In the genomic region with DNA sequence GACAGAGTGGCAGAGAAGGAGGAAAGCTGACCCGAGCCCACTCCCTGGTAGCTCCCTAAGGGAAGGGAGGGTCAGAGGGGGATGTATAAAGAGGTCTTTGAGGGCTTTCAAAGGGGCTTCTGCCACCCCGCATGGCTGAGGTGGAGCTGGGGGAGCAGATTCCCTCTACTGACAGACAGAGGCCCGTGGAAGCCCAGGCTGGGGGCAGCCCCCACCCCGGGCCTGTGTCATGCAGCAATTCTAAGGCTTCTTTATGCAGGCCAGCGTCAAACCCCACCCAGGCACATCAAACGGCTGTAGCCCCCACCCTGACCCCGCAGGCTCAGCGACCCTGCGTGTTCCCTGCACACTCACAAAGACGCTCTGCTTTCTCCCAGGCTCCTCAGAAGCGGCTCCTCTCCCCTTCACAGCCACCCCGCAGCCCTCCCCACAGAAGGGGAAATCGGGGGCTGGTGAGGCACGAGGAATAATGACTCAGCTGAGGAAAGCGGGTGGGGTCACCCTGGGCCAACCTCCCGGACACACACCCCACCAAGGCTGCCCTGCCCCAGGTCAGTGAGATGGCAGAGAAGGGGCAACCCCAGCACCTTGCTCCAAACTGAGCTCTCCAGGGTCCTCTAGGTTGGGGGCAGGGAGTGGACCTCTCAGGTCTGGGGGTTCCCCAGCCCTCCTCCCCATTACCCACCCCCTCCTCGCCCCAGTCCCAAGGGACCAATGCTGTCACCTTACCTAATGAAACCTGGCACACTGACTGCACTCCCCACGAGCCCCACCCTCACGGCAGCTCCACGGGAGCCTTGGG, we compare ENCODE assay signal across 1 cellular context.
TF ChIP-seq lines count a peak whose summit lies in the region.

No MANE protein-coding gene starts in this region.

TF ChIP-seq in HepG2, 621 proteins besides CTCF, POLR2A, EP300 and RAD21:
- TF ChIP-seq ZNF687 (CRISPR knock-in tag; IDR thresholded peaks at IDR 0.05): peak; percentile 17; the same call in 1 of the 2 replicates
- TF ChIP-seq ZNF430 (CRISPR knock-in tag; IDR thresholded peaks at IDR 0.05): 0 out of 2 replicates have a peak, but pooled peaks have one; percentile 23
- no peak for TF ChIP-seq TAF1 (CRISPR knock-in tag; IDR thresholded peaks at IDR 0.05)
- TF ChIP-seq FOXK1 (CRISPR knock-in tag; IDR thresholded peaks at IDR 0.05; ENCODE audit: borderline replicate concordance, low read depth): no peak
